Comparison of ENCODE assay signal across 8 cellular contexts in genomic region chr19:54462713-54463530, GRCh38. TPM values are rescaled to one million over a fixed set of nuclear protein-coding genes. Genes with fewer than 3 reads are reported as not detected.
A peak's percentile ranks its signal among the peaks of the same experiment; 100 is the strongest.
DNase-seq lines count a peak whose midpoint lies in the region; ATAC-seq and TF ChIP-seq lines count a peak whose summit lies in the region.

No MANE protein-coding gene starts in this region.

- peak overlapping the region; percentile 92 for H3K27ac Mint-ChIP-seq in activated naive CD4-positive, alpha-beta T cell treated with anti-CD3 and anti-CD28 coated beads for 36 hours
- H3K27ac Mint-ChIP-seq in glutamatergic neuron (ENCODE audit: unreplicated experiment): peak overlapping the region; percentile 12

- H3K27me3 ChIP-seq in AG04450 (ENCODE audit: control insufficient read depth, insufficient read depth, low read length): no peaks in the 10 kb centered on the region
- H3K27me3 ChIP-seq in RWPE2 (ENCODE audit: insufficient read depth, poor library complexity, severe bottlenecking): no peaks in the 10 kb centered on the region
- H3K27me3 ChIP-seq in ovary: no peaks in the 10 kb centered on the region

- H3K9me3 Mint-ChIP-seq in activated naive CD4-positive, alpha-beta T cell treated with anti-CD3 and anti-CD28 coated beads for 36 hours: no peaks in the 10 kb centered on the region
- H3K9me3 Mint-ChIP-seq in glutamatergic neuron (ENCODE audit: unreplicated experiment): peaks cover 21% of the 10 kb centered on the region

- H3K36me3 Mint-ChIP-seq in activated naive CD4-positive, alpha-beta T cell treated with anti-CD3 and anti-CD28 coated beads for 36 hours (ENCODE audit: low read depth): peaks cover 23% of the 10 kb centered on the region
- no peaks in the 10 kb centered on the region for H3K36me3 Mint-ChIP-seq in glutamatergic neuron (ENCODE audit: unreplicated experiment)

- CTCF ChIA-PET in AG04450 (lab: Charles Lee): no interaction called here
- CTCF ChIA-PET in activated naive CD4-positive, alpha-beta T cell treated with anti-CD3 and anti-CD28 coated beads for 36 hours (lab: Charles Lee): interaction anchor here (0.6 to 0.7 kb wide), 4 partner anchors 11 to 366 kb away, joined by 3 to 5 read pairs (median 3); no protein-coding TSS in a partner anchor

- peaks cover 24% of the 10 kb centered on the region for H3K4me1 Mint-ChIP-seq in activated naive CD4-positive, alpha-beta T cell treated with anti-CD3 and anti-CD28 coated beads for 36 hours (ENCODE audit: low read depth)
- H3K4me1 Mint-ChIP-seq in glutamatergic neuron (ENCODE audit: low read depth, unreplicated experiment): peaks cover 3% of the 10 kb centered on the region

- H3K27me3 Mint-ChIP-seq in activated naive CD4-positive, alpha-beta T cell treated with anti-CD3 and anti-CD28 coated beads for 36 hours (ENCODE audit: low read depth): peaks cover 11% of the 10 kb centered on the region
- peaks cover 14% of the 10 kb centered on the region for H3K27me3 Mint-ChIP-seq in glutamatergic neuron (ENCODE audit: unreplicated experiment)

- H3K4me3 ChIP-seq in AG04450 (ENCODE audit: low read depth, low read length): peak overlapping the region; percentile 64
- H3K4me3 ChIP-seq in RWPE2 (ENCODE audit: severe bottlenecking): peak overlapping the region; percentile 69
- peak overlapping the region; percentile 56 for H3K4me3 ChIP-seq in ovary
- H3K4me3 ChIP-seq in urinary bladder (ENCODE audit: low read depth, low read length): peak overlapping the region; percentile 47

- POLR2A ChIA-PET in AG04450 (lab: Yijun Ruan, JAX): interaction anchor here (0.6 to 6.7 kb wide), 8 partner anchors 9 to 1852 kb away, joined by 3 to 87 read pairs (median 4); partner anchors contain the start of genes CDC42EP5, LENG8 and ZSCAN5A

- H3K27ac ChIP-seq in AG04450 (ENCODE audit: low read depth, low read length) (peak overlapping the region; percentile 89), RWPE2 (ENCODE audit: poor library complexity, severe bottlenecking) (peak overlapping the region; percentile 91), ovary (peak overlapping the region; percentile 67 to 68), urinary bladder (ENCODE audit: low read depth) (peak overlapping the region; percentile 97)

- peak; percentile 7; the same call in 1 of the 2 replicates for TF ChIP-seq CTCF in AG04450 (IDR thresholded peaks at IDR 0.05; ENCODE audit: low read depth, low read length)
- peak; percentile 35 for TF ChIP-seq CTCF in RWPE2 (IDR thresholded peaks at IDR 0.05; ENCODE audit: poor library complexity, severe bottlenecking)
- no peak for TF ChIP-seq CTCF in glutamatergic neuron (IDR thresholded peaks at IDR 0.05; ENCODE audit: partially characterized antibody, unreplicated experiment)
- no peak for TF ChIP-seq CTCF in ovary (IDR thresholded peaks at IDR 0.05)

- no peaks in the 10 kb centered on the region for H3K4me1 ChIP-seq in RWPE2 (ENCODE audit: insufficient read depth, poor library complexity, severe bottlenecking)
- peaks cover 12% of the 10 kb centered on the region for H3K4me1 ChIP-seq in ovary (ENCODE audit: insufficient read depth)
- no peaks in the 10 kb centered on the region for H3K4me1 ChIP-seq in urinary bladder (ENCODE audit: insufficient read depth)

- ATAC-seq in GM18861 (IDR thresholded peaks at IDR 0.05; ENCODE audit: unreplicated experiment): peak; percentile 18
- ATAC-seq in HG03196 (IDR thresholded peaks at IDR 0.05; ENCODE audit: unreplicated experiment): peak; percentile 14
- ATAC-seq in RWPE2 (ENCODE audit: low read depth): peak; percentile 8; the same call in 2 of the 3 replicates

- TF ChIP-seq EP300 in ovary (IDR thresholded peaks at IDR 0.05): no peak

- H3K36me3 ChIP-seq in RWPE2 (ENCODE audit: low read depth) (peaks cover 31% of the 10 kb centered on the region), ovary (no peaks in the 10 kb centered on the region), urinary bladder (ENCODE audit: insufficient read depth) (no peaks in the 10 kb centered on the region)

- TF ChIP-seq POLR2A in ovary (IDR thresholded peaks at IDR 0.05): peak; percentile 5

- WGBS in ovary, 3 donors: 2 to 15% (median 3%) methylated on average over 11 to 87 of the region's 87 CpGs
- WGBS in urinary bladder: 2% methylated on average over 87 of the region's 87 CpGs

- DNase-seq in AG04450 (ENCODE audit: low read depth, low spot score): no peak
- no peak for DNase-seq in RWPE2 (ENCODE audit: low spot score)
- peak; percentile 67 for DNase-seq in activated naive CD4-positive, alpha-beta T cell treated with anti-CD3 and anti-CD28 coated beads for 36 hours
- DNase-seq in glutamatergic neuron: peak; percentile 72
- DNase-seq in ovary: peak; percentile 65 to 85 (median 71)

- intact Hi-C loops in activated naive CD4-positive, alpha-beta T cell treated with anti-CD3 and anti-CD28 coated beads for 36 hours (cut with micrococcal nuclease): loop anchor here (5.0 to 10.0 kb wide), 6 partner anchors 346 to 1659 kb away; partner anchors contain the start of genes BRSK1, HSPBP1, PRPF31 and RPL28
- intact Hi-C loops in ovary (cut with DNase I): no loop called here

- peak overlapping the region; percentile 84 for H3K4me3 Mint-ChIP-seq in activated naive CD4-positive, alpha-beta T cell treated with anti-CD3 and anti-CD28 coated beads for 36 hours
- peak overlapping the region; percentile 63 for H3K4me3 Mint-ChIP-seq in glutamatergic neuron (ENCODE audit: unreplicated experiment)

- H3K9me3 ChIP-seq in AG04450 (ENCODE audit: control insufficient read depth, insufficient read depth, low read length) (peaks cover 3% of the 10 kb centered on the region; the same call in 1 of the 2 replicates), RWPE2 (ENCODE audit: severe bottlenecking) (no peaks in the 10 kb centered on the region), ovary (no peaks in the 10 kb centered on the region)

RNA-seq across cellular contexts. Expression of gene LENG9, which starts 0.7 kb away (rescaled TPM):
- polyA plus RNA-seq in AG04450 (2011; rRNA removed): 0.63 and 1.3 TPM in 2 replicates
- 1.7 and 1.9 TPM in 2 replicates for polyA minus RNA-seq in AG04450 (2011; rRNA and poly(A)+ RNA removed)
- total RNA-seq in activated naive CD4-positive, alpha-beta T cell treated with anti-CD3 and anti-CD28 coated beads for 36 hours: 1 to 10 TPM; 5.7 to 7.1 TPM
- 4.7 TPM for total RNA-seq in glutamatergic neuron (ENCODE audit: unreplicated experiment)
- total RNA-seq in ovary: 1 to 10 TPM; 2.7 to 8.3 (median 5.5) TPM
- polyA plus RNA-seq in ovary: 1 to 10 TPM in 1 of 2 donors, under 1 TPM in 1; 0.70 to 3.0 TPM
- 3.3 TPM for total RNA-seq in urinary bladder
- polyA plus RNA-seq in urinary bladder: 6.2 TPM

RNA-seq across cellular contexts. Expression of gene CDC42EP5, which starts 10.2 kb away (rescaled TPM):
- polyA plus RNA-seq in AG04450 (2011; rRNA removed) (12.3 and 17.7 TPM in 2 replicates), ovary (10 to 100 TPM in 1 of 2 donors, under 1 TPM in 1; 0.55 to 13.2 TPM), urinary bladder (42.4 TPM)
- 2.3 and 2.4 TPM in 2 replicates for polyA minus RNA-seq in AG04450 (2011; rRNA and poly(A)+ RNA removed)
- total RNA-seq in activated naive CD4-positive, alpha-beta T cell treated with anti-CD3 and anti-CD28 coated beads for 36 hours: not detected
- total RNA-seq in glutamatergic neuron (ENCODE audit: unreplicated experiment) (not detected), ovary (10 to 100 TPM in 6 of 7 donors, 1 to 10 TPM in 1; 7.8 to 31.0 (median 18.8) TPM), urinary bladder (31.4 TPM)

RNA-seq across cellular contexts. Expression of gene LENG8, which starts 13.9 kb away (rescaled TPM):
- polyA plus RNA-seq in AG04450 (2011; rRNA removed) (16.1 and 25.2 TPM in 2 replicates), ovary (100 to 1,000 TPM in 1 of 2 donors, 10 to 100 TPM in 1; 29.9 to 122 TPM), urinary bladder (121 TPM)
- polyA minus RNA-seq in AG04450 (2011; rRNA and poly(A)+ RNA removed): 29.0 and 38.6 TPM in 2 replicates
- 100 to 1,000 TPM; 171 to 175 TPM for total RNA-seq in activated naive CD4-positive, alpha-beta T cell treated with anti-CD3 and anti-CD28 coated beads for 36 hours
- total RNA-seq in glutamatergic neuron (ENCODE audit: unreplicated experiment) (278 TPM), ovary (100 to 1,000 TPM; 105 to 207 (median 156) TPM), urinary bladder (49.7 TPM)

RNA-seq across cellular contexts. Expression of gene LAIR2, which starts 39.7 kb away (rescaled TPM):
- polyA plus RNA-seq in AG04450 (2011; rRNA removed) (not detected in 2 replicates), ovary (not detected), urinary bladder (not detected)
- polyA minus RNA-seq in AG04450 (2011; rRNA and poly(A)+ RNA removed): not detected in 2 replicates
- total RNA-seq in activated naive CD4-positive, alpha-beta T cell treated with anti-CD3 and anti-CD28 coated beads for 36 hours: under 1 TPM; 0.45 to 0.69 TPM
- total RNA-seq in glutamatergic neuron (ENCODE audit: unreplicated experiment) (not detected), ovary (not detected), urinary bladder (not detected)

RNA-seq across cellular contexts. Expression of gene TTYH1, which starts 47.7 kb away (rescaled TPM):
- polyA plus RNA-seq in AG04450 (2011; rRNA removed) (not detected in 2 replicates), ovary (1 to 10 TPM in 1 of 2 donors, under 1 TPM in 1; 0.25 to 1.3 TPM), urinary bladder (3.7 TPM)
- not detected in 2 replicates for polyA minus RNA-seq in AG04450 (2011; rRNA and poly(A)+ RNA removed)
- total RNA-seq in activated naive CD4-positive, alpha-beta T cell treated with anti-CD3 and anti-CD28 coated beads for 36 hours: not detected
- total RNA-seq in glutamatergic neuron (ENCODE audit: unreplicated experiment) (2.9 TPM), ovary (10 to 100 TPM in 1 of 7 donors, 1 to 10 TPM in 5, under 1 TPM in 1; 0.95 to 34.2 (median 7.5) TPM), urinary bladder (3.6 TPM)

Comparison
In these comparisons a context has a peak if more than half of its experiments do, and no peak if none do; other contexts are left out.
1. DNase-seq: peak in activated naive CD4-positive, alpha-beta T cell treated with anti-CD3 and anti-CD28 coated beads for 36 hours (single experiment), glutamatergic neuron (single experiment) and ovary (5 of 5); none in AG04450 (single experiment) and RWPE2 (single experiment).
2. CTCF ChIP-seq: peak in AG04450 (single experiment) and RWPE2 (single experiment); none in glutamatergic neuron (single experiment) and ovary (0 of 3).
3. Peak in every context shown above with its lines, with median percentiles within 50 percentile points of each other: H3K27ac ChIP-seq, H3K4me3 ChIP-seq and ATAC-seq.